ENCODE assay signal across 8 cellular contexts in genomic region chr15:42275780-42276395, GRCh38. TPM values are rescaled to one million over a fixed set of nuclear protein-coding genes. Genes with fewer than 3 reads are reported as not detected.
DNase-seq lines count a peak whose midpoint lies in the region; ATAC-seq and TF ChIP-seq lines count a peak whose summit lies in the region.

No MANE protein-coding gene starts in this region.

- peaks cover 8 to 22% of the 10 kb centered on the region in 2 experiments; a peak in 3 of 4 replicates for H3K79me1 ChIP-seq in IMR-90 (ENCODE audit: low read depth in 1 of 2, low read length in 2 of 2)

- peak overlapping the region; percentile 54; the same call in 1 of the 2 replicates for H3K4me2 ChIP-seq in IMR-90 (ENCODE audit: low read depth, low read length)

- CTCF ChIA-PET in IMR-90 (lab: Yijun Ruan, JAX) = interaction anchor here (0.7 kb wide), 1 partner anchor 365 kb away, joined by 5 read pairs; no protein-coding TSS in a partner anchor

- H4K20me1 ChIP-seq in IMR-90 (ENCODE audit: insufficient read depth, low read length) = no peaks in the 10 kb centered on the region; the same call in 1 of the 2 replicates

- BruUV-seq in IMR-90 (replicated peaks; lab: Mats Ljungman, UMichigan) = no TSS peak

- peak overlapping the region; percentile 30; the same call in 1 of the 2 replicates for H3K4ac ChIP-seq in IMR-90 (ENCODE audit: low read depth, low read length)

- ATAC-seq in IMR-90 (ENCODE audit: low read depth) (no peak), body of pancreas (no peak), HG03135 (IDR thresholded peaks at IDR 0.05; ENCODE audit: unreplicated experiment) (no peak)

- H3K9ac ChIP-seq in IMR-90 (ENCODE audit: low read depth, low read length) (no peak overlapping the region; the same call in 1 of the 2 replicates), mucosa of rectum (ENCODE audit: low read depth in 1 of 2, low read length in 2 of 2) (peak overlapping the region; percentile 100)

- TF ChIP-seq CTCF in IMR-90 (conservative IDR thresholded peaks at IDR 0.05; ENCODE audit: low read depth, low read length) (no peak), body of pancreas (IDR thresholded peaks at IDR 0.05) (no peak)

- TF ChIP-seq POLR2A in IMR-90 (IDR thresholded peaks at IDR 0.05; ENCODE audit: low read depth, low read length) = no peak
- no peak for TF ChIP-seq POLR2A in body of pancreas (IDR thresholded peaks at IDR 0.05)

- peak overlapping the region; percentile 91 for H2BK5ac ChIP-seq in IMR-90 (ENCODE audit: low read depth, low read length, poor library complexity, severe bottlenecking)

- H2AK5ac ChIP-seq in IMR-90 (ENCODE audit: low read depth, low read length) = no peak overlapping the region

- peaks cover 10% of the 10 kb centered on the region for H3K9me1 ChIP-seq in IMR-90 (ENCODE audit: insufficient read depth, low read length)

- peak overlapping the region; percentile 91; the same call in 1 of the 2 replicates for H3K14ac ChIP-seq in IMR-90 (replicated peaks; ENCODE audit: low read depth, low read length)

- no peak for TF ChIP-seq RAD21 in IMR-90 (IDR thresholded peaks at IDR 0.05; ENCODE audit: low read length)

- 0 out of 2 replicates have a peak overlapping the region, but pooled peaks have one; percentile 18 for H4K91ac ChIP-seq in IMR-90 (ENCODE audit: insufficient read depth, low read depth, low read length)

- no CpG with 5 or more reads among the region's 4 CpGs for WGBS in IMR-90 (ENCODE audit: extremely low coverage in 2 of 2, insufficient read length in 1 of 2), 2 experiments
- 45 to 61% methylated on average over 4 of the region's 4 CpGs for WGBS in body of pancreas, 2 donors

- dilution Hi-C loops in IMR-90 (cut with HindIII; ENCODE audit: low sequenced_read_pairs, unreplicated experiment) = no loop called here

- H4K5ac ChIP-seq in IMR-90 (ENCODE audit: low read depth, low read length) = peak overlapping the region; percentile 66; the same call in 1 of the 2 replicates

- no peak overlapping the region for H2BK20ac ChIP-seq in IMR-90 (ENCODE audit: low read depth, low read length)

- in situ Hi-C loops in IMR-90 (cut with MboI; ENCODE audit: low sequenced_read_pairs) = loop anchor here (5.0 kb wide), 1 partner anchor 101 kb away; no protein-coding TSS in a partner anchor

- intact Hi-C loops in IMR-90 (cut with micrococcal nuclease) (loop anchor here (10.0 kb wide), 1 partner anchor 179 kb away; no protein-coding TSS in a partner anchor), body of pancreas (cut with DNase I) (no loop called here)

- H3K18ac ChIP-seq in IMR-90 (ENCODE audit: low read depth, low read length) = peak overlapping the region; percentile 24; the same call in 1 of the 2 replicates

- POLR2A ChIA-PET in IMR-90 (lab: Charles Lee; ENCODE audit: unreplicated experiment) = no interaction called here

- DNase-seq in IMR-90 = no peak
- no peak for DNase-seq in body of pancreas
- no peak for DNase-seq in stimulated activated CD4-positive, alpha-beta T cell treated with anti-CD3 and anti-CD28 coated beads, Interleukin-4, amount 100 ng/mL, for 24 hours
- no peak for DNase-seq in NCI-H226
- DNase-seq in cerebellar nuclear complex (lab: John Stamatoyannopoulos, UW) = no peak

- H2AFZ ChIP-seq in ACC112 (ENCODE audit: low read length, unreplicated experiment) = peak overlapping the region; percentile 84
- H2AFZ ChIP-seq in IMR-90 (replicated peaks; ENCODE audit: low read length, poor library complexity) = no peak overlapping the region

- H3K27me3 ChIP-seq in ACC112 (ENCODE audit: insufficient read depth, low read length) = no peaks in the 10 kb centered on the region
- no peaks in the 10 kb centered on the region for H3K27me3 ChIP-seq in IMR-90 (ENCODE audit: control insufficient read depth, insufficient read depth, low read length)
- H3K27me3 ChIP-seq in body of pancreas = no peaks in the 10 kb centered on the region
- no peaks in the 10 kb centered on the region for H3K27me3 ChIP-seq in mucosa of rectum (ENCODE audit: control insufficient read depth in 2 of 2, insufficient read depth in 2 of 2, low read length in 2 of 2)

- no peak overlapping the region for H2AK9ac ChIP-seq in IMR-90 (replicated peaks; ENCODE audit: low read depth, low read length, poor library complexity)

- peaks cover 38% of the 10 kb centered on the region for H3K79me2 ChIP-seq in ACC112 (ENCODE audit: control insufficient read depth, insufficient read depth, low read length, unreplicated experiment)

- H3K23ac ChIP-seq in IMR-90 (ENCODE audit: low read depth, low read length) = peak overlapping the region; percentile 91; the same call in 1 of the 2 replicates

- H4K8ac ChIP-seq in IMR-90 (ENCODE audit: low read depth in 2 of 2, low read length in 2 of 2) = peak overlapping the region in 1 of 2 experiments; percentile 64; a peak in 3 of 4 replicates

- no peaks in the 10 kb centered on the region for H3K9me3 ChIP-seq in IMR-90 (ENCODE audit: control insufficient read depth, insufficient read depth, low read length)
- no peaks in the 10 kb centered on the region for H3K9me3 ChIP-seq in body of pancreas
- no peaks in the 10 kb centered on the region for H3K9me3 ChIP-seq in mucosa of rectum (ENCODE audit: control insufficient read depth in 2 of 2, low read length in 2 of 2)

- H2BK15ac ChIP-seq in IMR-90 (ENCODE audit: low read depth, low read length) = peak overlapping the region; percentile 23; the same call in 1 of the 3 replicates

- H3K56ac ChIP-seq in IMR-90 (ENCODE audit: extremely low read depth, insufficient read depth, low read length) = no peak overlapping the region

- peak overlapping the region; percentile 55; the same call in 1 of the 2 replicates for H2BK120ac ChIP-seq in IMR-90 (ENCODE audit: low read depth, low read length)

- H3K4me3 ChIP-seq in ACC112 (ENCODE audit: low read depth, low read length) (peak overlapping the region; percentile 79), IMR-90 (ENCODE audit: insufficient read depth, low read depth, low read length) (no peak overlapping the region), body of pancreas (no peak overlapping the region), mucosa of rectum (ENCODE audit: low read length in 2 of 2) (peak overlapping the region; percentile 98 to 100)

- H3K36me3 ChIP-seq in ACC112 (ENCODE audit: insufficient read depth, low read length) = peaks cover 11% of the 10 kb centered on the region; the same call in 1 of the 2 replicates
- peaks cover 7% of the 10 kb centered on the region; the same call in 1 of the 2 replicates for H3K36me3 ChIP-seq in IMR-90 (ENCODE audit: control insufficient read depth, insufficient read depth, low read length)
- peaks cover 0 to 3% of the 10 kb centered on the region in 2 donors for H3K36me3 ChIP-seq in body of pancreas (replicated peaks in 1 of 2; ENCODE audit: insufficient read depth in 1 of 2, low read depth in 2 of 2)
- H3K36me3 ChIP-seq in mucosa of rectum (ENCODE audit: control insufficient read depth in 2 of 2, insufficient read depth in 2 of 2, low read length in 2 of 2) = peaks cover 16 to 18% of the 10 kb centered on the region in 2 donors

- H3K4me1 ChIP-seq in ACC112 (ENCODE audit: control insufficient read depth, insufficient read depth, low read length, unreplicated experiment) (peaks cover 20% of the 10 kb centered on the region), IMR-90 (ENCODE audit: control insufficient read depth, insufficient read depth, low read length) (peaks cover 5% of the 10 kb centered on the region; the same call in 1 of the 2 replicates), body of pancreas (peaks cover 33% of the 10 kb centered on the region), mucosa of rectum (ENCODE audit: control insufficient read depth in 2 of 2, insufficient read depth in 2 of 2, low read length in 2 of 2) (peaks cover 23 to 26% of the 10 kb centered on the region in 2 donors)

- H3K27ac ChIP-seq in ACC112 (ENCODE audit: low read depth, low read length) (peak overlapping the region; percentile 95), IMR-90 (ENCODE audit: insufficient read depth, low read length) (no peak overlapping the region), body of pancreas (peak overlapping the region in 3 of 4 donors; percentile 94 to 96 (median 95)), mucosa of rectum (ENCODE audit: low read depth in 2 of 2, low read length in 2 of 2) (peak overlapping the region; percentile 79 to 99)

TF ChIP-seq in IMR-90, 13 proteins besides CTCF, POLR2A, EP300 and RAD21:
- TF ChIP-seq RFX5 (IDR thresholded peaks at IDR 0.05; ENCODE audit: low read depth, low read length) (no peak), CEBPB (IDR thresholded peaks at IDR 0.05; ENCODE audit: low read depth, low read length) (no peak), FOS (IDR thresholded peaks at IDR 0.05; ENCODE audit: low read depth, low read length) (no peak), CHD1 (IDR thresholded peaks at IDR 0.05; ENCODE audit: low read depth, low read length) (no peak), MAZ (IDR thresholded peaks at IDR 0.05; ENCODE audit: borderline replicate concordance, low read depth, low read length) (no peak), MAFK (IDR thresholded peaks at IDR 0.05; ENCODE audit: low read depth, low read length) (no peak)

RNA-seq across cellular contexts. Expression of gene TMEM87A, which starts 2.7 kb away (rescaled TPM):
- 45.3 and 67.2 TPM in 2 replicates for total RNA-seq in IMR-90 (2012; rRNA removed)
- 15.3 and 16.6 TPM in 2 replicates for polyA plus RNA-seq in IMR-90 (2012; rRNA removed)
- 3.0 and 4.6 TPM in 2 replicates for polyA plus RNA-seq in IMR-90 (2012; cell fraction: cytosol; rRNA removed)
- polyA plus RNA-seq in IMR-90 (2012; cell fraction: nucleus; rRNA removed; ENCODE audit: low replicate concordance) = 3.2 and 32.7 TPM in 2 replicates
- 10 to 100 TPM; 31.4 to 36.6 TPM for total RNA-seq in body of pancreas

RNA-seq across cellular contexts. Expression of gene GANC, which starts 2.9 kb away (rescaled TPM):
- total RNA-seq in IMR-90 (2012; rRNA removed) (16.7 and 19.2 TPM in 2 replicates), body of pancreas (10 to 100 TPM; 11.9 to 21.1 TPM)
- polyA plus RNA-seq in IMR-90 (2012; rRNA removed) = 6.7 and 7.1 TPM in 2 replicates
- polyA plus RNA-seq in IMR-90 (2012; cell fraction: cytosol; rRNA removed) = 1.9 and 2.1 TPM in 2 replicates
- 5.7 and 18.4 TPM in 2 replicates for polyA plus RNA-seq in IMR-90 (2012; cell fraction: nucleus; rRNA removed; ENCODE audit: low replicate concordance)

Comparison
In these comparisons a context has a peak if more than half of its experiments do, and no peak if none do; other contexts are left out.
1. H3K4me3 ChIP-seq: peak in ACC112 (single experiment) and mucosa of rectum (2 of 2); none in IMR-90 (single experiment) and body of pancreas (0 of 2).